Comparison of ENCODE assay signal across 8 cellular contexts in genomic region chr1:61043010-61043820, GRCh38. TPM values are rescaled to one million over a fixed set of nuclear protein-coding genes. Genes with fewer than 3 reads are reported as not detected.
DNase-seq lines count a peak whose midpoint lies in the region; ATAC-seq and TF ChIP-seq lines count a peak whose summit lies in the region.

No MANE protein-coding gene starts in this region.

- H3K36me3 ChIP-seq in BJ (ENCODE audit: control insufficient read depth, insufficient read depth, low read length) = no peaks in the 10 kb centered on the region

- 0 out of 2 replicates have a peak, but pooled peaks cover 2% of the 10 kb centered on the region for H3K27me3 ChIP-seq in BJ (ENCODE audit: control insufficient read depth, insufficient read depth, low read length)

- H3K4me3 ChIP-seq in BJ (ENCODE audit: low read depth, low read length) (peak overlapping the region; percentile 31), NB4 (ENCODE audit: low read depth, low read length) (no peak overlapping the region)

- no peak for TF ChIP-seq POLR2A in NB4 (IDR thresholded peaks at IDR 0.05; ENCODE audit: extremely low read depth, insufficient read length)

- POLR2A ChIA-PET in BJ (lab: Charles Lee) = no interaction called here

- peak; percentile 80 for ATAC-seq in GM21447 (IDR thresholded peaks at IDR 0.05; ENCODE audit: unreplicated experiment)

- peak overlapping the region; percentile 83 for H3K27ac ChIP-seq in caudate nucleus (ENCODE audit: low read depth, low read length)

- CTCF ChIA-PET in BJ (lab: Yijun Ruan, JAX) = interaction anchor here (0.6 to 6.9 kb wide), 40 partner anchors 8 to 1075 kb away, joined by 3 to 64 read pairs (median 4); no protein-coding TSS in a partner anchor

- peak; percentile 95 for TF ChIP-seq CTCF in BJ (IDR thresholded peaks at IDR 0.05; ENCODE audit: insufficient read depth, low read depth, low read length)
- TF ChIP-seq CTCF in NB4 (IDR thresholded peaks at IDR 0.05; ENCODE audit: low read depth, low read length) = peak; percentile 58

- DNase-seq in BJ (ENCODE audit: low read depth) = no peak
- DNase-seq in NB4 (ENCODE audit: low read depth) = peak; percentile 56
- DNase-seq in activated CD4-positive, CD25-positive, alpha-beta regulatory T cell treated with anti-CD3 and anti-CD28 coated beads, Interleukin-2, amount 50 U/mL, for 16 hours (ENCODE audit: low read depth, low spot score) = peak; percentile 60
- DNase-seq in caudate nucleus (lab: John Stamatoyannopoulos, UW) = peak in 57 of 61 donors; percentile 14 to 84 (median 65)
- peak; percentile 77 for DNase-seq in inferior parietal cortex (ENCODE audit: extremely low spot score)
- peak; percentile 57 for DNase-seq in smooth muscle cell of the brain vasculature (ENCODE audit: low read depth, low spot score)
- no peak for DNase-seq in NCI-H345 (lab: John Stamatoyannopoulos, UW)

RNA-seq across cellular contexts. Expression of gene NFIA, which starts 39.1 kb away (rescaled TPM):
- polyA plus RNA-seq in BJ (2011; rRNA removed) = 3.5 and 4.5 TPM in 2 replicates
- polyA minus RNA-seq in BJ (2011; rRNA and poly(A)+ RNA removed) = 9.4 and 17.4 TPM in 2 replicates

Comparison
In these comparisons a context has a peak if more than half of its experiments do, and no peak if none do; other contexts are left out.
1. DNase-seq: peak in NB4 (single experiment), activated CD4-positive, CD25-positive, alpha-beta regulatory T cell treated with anti-CD3 and anti-CD28 coated beads, Interleukin-2, amount 50 U/mL, for 16 hours (single experiment), caudate nucleus (57 of 61), inferior parietal cortex (single experiment) and smooth muscle cell of the brain vasculature (single experiment); none in BJ (single experiment) and NCI-H345 (single experiment).